23 cellular contexts compared by ENCODE assay signal in the genomic region with DNA sequence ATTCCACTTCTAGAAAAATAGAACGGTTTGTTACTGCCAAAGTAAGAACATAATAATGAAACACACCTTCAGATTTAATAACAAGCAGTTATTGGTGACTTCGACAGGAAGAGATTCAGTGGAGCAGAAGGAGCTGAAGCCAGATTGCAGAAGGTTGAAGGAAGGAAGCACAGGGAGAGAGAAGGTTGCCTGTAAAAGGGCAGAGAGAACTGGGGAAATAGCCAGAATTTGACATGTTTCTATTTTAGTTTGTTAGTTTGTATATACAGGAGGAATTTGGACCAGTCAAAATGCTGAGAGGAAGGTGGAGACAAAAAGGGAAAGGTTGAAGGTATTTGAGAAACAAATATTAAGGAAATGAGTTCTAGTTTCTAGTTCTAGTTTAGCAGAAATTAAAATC.
"Had no signal": no experiment of that assay in that cellular context is flagged by ENCODE, and none has a peak within 500 bp of the region (broad histone marks: within the 10 kb centered on the region; RNA-seq: fewer than 3 reads in every experiment).

No MANE protein-coding gene starts in this region.

- H3K4me1 Mint-ChIP-seq: naive thymus-derived CD4-positive, alpha-beta T cell; natural killer cell; nephron; stimulated activated effector memory CD8-positive, alpha-beta T cell treated with anti-CD3 and anti-CD28 coated beads, Interleukin-12 subunit alpha, Interleukin-12 subunit beta, amount 100 ng/mL, for 72 hours; stimulated activated naive B cell treated with anti-CD40 and anti-IgM and Interleukin-4, amounts not matched to agents 10 μg/mL and 1 μg/mL and 100 μg/mL, for 72 hours had no signal

- H3K4me3 Mint-ChIP-seq: natural killer cell; nephron; neural progenitor cell; stimulated activated effector memory CD8-positive, alpha-beta T cell treated with anti-CD3 and anti-CD28 coated beads, Interleukin-12 subunit alpha, Interleukin-12 subunit beta, amount 100 ng/mL, for 72 hours; stimulated activated naive B cell treated with anti-CD40 and anti-IgM and Interleukin-4, amounts not matched to agents 10 μg/mL and 1 μg/mL and 100 μg/mL, for 72 hours; stimulated activated naive CD8-positive, alpha-beta T cell treated with anti-CD3 and anti-CD28 coated beads, Interleukin-15, Interleukin-2, amounts not matched to agents 100 ng/mL and 50 ng/mL, for 24 hours had no signal

- H3K27ac Mint-ChIP-seq: naive thymus-derived CD4-positive, alpha-beta T cell; natural killer cell; nephron; neural progenitor cell; stimulated activated effector memory CD8-positive, alpha-beta T cell treated with anti-CD3 and anti-CD28 coated beads, Interleukin-12 subunit alpha, Interleukin-12 subunit beta, amount 100 ng/mL, for 72 hours; stimulated activated naive B cell treated with anti-CD40 and anti-IgM and Interleukin-4, amounts not matched to agents 10 μg/mL and 1 μg/mL and 100 μg/mL, for 72 hours; stimulated activated naive CD8-positive, alpha-beta T cell treated with anti-CD3 and anti-CD28 coated beads, Interleukin-15, Interleukin-2, amounts not matched to agents 100 ng/mL and 50 ng/mL, for 24 hours had no signal

- H3K27me3 Mint-ChIP-seq: naive thymus-derived CD4-positive, alpha-beta T cell; stimulated activated naive B cell treated with anti-CD40 and anti-IgM and Interleukin-4, amounts not matched to agents 10 μg/mL and 1 μg/mL and 100 μg/mL, for 72 hours; stimulated activated naive CD8-positive, alpha-beta T cell treated with anti-CD3 and anti-CD28 coated beads, Interleukin-15, Interleukin-2, amounts not matched to agents 100 ng/mL and 50 ng/mL, for 24 hours had no signal

- DNase-seq: naive thymus-derived CD4-positive, alpha-beta T cell; natural killer cell; occipital lobe; ovary; right cardiac atrium; right lobe of liver; sigmoid colon; small intestine; stimulated activated CD4-positive, alpha-beta T cell treated with anti-CD3 and anti-CD28 coated beads, Interleukin-15, amount 100 ng/mL, for 24 hours; stimulated activated CD4-positive, alpha-beta T cell treated with anti-CD3 and anti-CD28 coated beads, Interleukin-2, amount 100 ng/mL, for 24 hours; stimulated activated CD4-positive, alpha-beta T cell treated with anti-CD3 and anti-CD28 coated beads, Interleukin-2, amount 100 ng/mL, for 48 hours; stimulated activated CD4-positive, alpha-beta T cell treated with anti-CD3 and anti-CD28 coated beads, Interleukin-4, amount 100 ng/mL, for 24 hours; stimulated activated naive B cell treated with anti-CD40 and anti-IgM and Interleukin-4, amounts not matched to agents 10 μg/mL and 1 μg/mL and 100 μg/mL, for 72 hours; stimulated activated naive CD4-positive, alpha-beta T cell treated with Interleukin-2 at 50 U/mL for 16 hours; stomach; thyroid gland; trophoblast cell; upper lobe of right lung; uterus had no signal

- H3K36me3 Mint-ChIP-seq: natural killer cell; stimulated activated effector memory CD8-positive, alpha-beta T cell treated with anti-CD3 and anti-CD28 coated beads, Interleukin-12 subunit alpha, Interleukin-12 subunit beta, amount 100 ng/mL, for 72 hours; stimulated activated naive B cell treated with anti-CD40 and anti-IgM and Interleukin-4, amounts not matched to agents 10 μg/mL and 1 μg/mL and 100 μg/mL, for 72 hours had no signal
